In genomic region chr10:104121485-104122272, GRCh38 we compare ENCODE assay signal across 8 cellular contexts. TPM values are rescaled to one million over a fixed set of nuclear protein-coding genes. Genes with fewer than 3 reads are reported as not detected.
DNase-seq lines count a peak whose midpoint lies in the region; ATAC-seq and TF ChIP-seq lines count a peak whose summit lies in the region.

A gene with protein sequence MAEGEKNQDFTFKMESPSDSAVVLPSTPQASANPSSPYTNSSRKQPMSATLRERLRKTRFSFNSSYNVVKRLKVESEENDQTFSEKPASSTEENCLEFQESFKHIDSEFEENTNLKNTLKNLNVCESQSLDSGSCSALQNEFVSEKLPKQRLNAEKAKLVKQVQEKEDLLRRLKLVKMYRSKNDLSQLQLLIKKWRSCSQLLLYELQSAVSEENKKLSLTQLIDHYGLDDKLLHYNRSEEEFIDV (plus strand): TSS chr10:104122171. CDS start chr10:104122184, 13 bp downstream.

- peak within 1 kb of the TSS; percentile 93 for H3K4me3 Mint-ChIP-seq in activated naive CD8-positive, alpha-beta T cell

- no peaks in the 10 kb centered on the region for H3K36me3 Mint-ChIP-seq in activated naive CD8-positive, alpha-beta T cell

- peak within 1 kb of the TSS; percentile 97 for H3K27ac Mint-ChIP-seq in activated naive CD8-positive, alpha-beta T cell

- peaks cover 45% of the 10 kb centered on the region for H3K4me1 Mint-ChIP-seq in activated naive CD8-positive, alpha-beta T cell (ENCODE audit: low read depth)

- DNase-seq in GM12865 (ENCODE audit: low read depth) (peak; percentile 100), NCI-H1105 (lab: John Stamatoyannopoulos, UW) (peak; percentile 97), SKM-1 treated with dmso at 0.1 percent for 144 hours (lab: John Stamatoyannopoulos, UW; ENCODE audit: unreplicated experiment) (peak; percentile 99), glomerular endothelial cell (ENCODE audit: extremely low read depth, low read depth, low spot score) (peak; percentile 75), omental fat pad (ENCODE audit: low spot score) (peak; percentile 89), thoracic aorta (ENCODE audit: low spot score) (peak; percentile 91)

- H3K4me3 ChIP-seq in GM12865 (ENCODE audit: low read depth, low read length), result peak within 1 kb of the TSS; percentile 89
- H3K4me3 ChIP-seq in thoracic aorta, result peak within 1 kb of the TSS; percentile 87

- H3K27me3 ChIP-seq in thoracic aorta (replicated peaks; ENCODE audit: insufficient read depth), result no peaks in the 10 kb centered on the region

- no peaks in the 10 kb centered on the region for H3K9me3 Mint-ChIP-seq in activated naive CD8-positive, alpha-beta T cell (ENCODE audit: low read depth)

- H3K27me3 Mint-ChIP-seq in activated naive CD8-positive, alpha-beta T cell, result peaks cover 2% of the 10 kb centered on the region

- peaks cover 17 to 21% of the 10 kb centered on the region in 2 donors for H3K4me1 ChIP-seq in thoracic aorta (ENCODE audit: control insufficient read depth in 1 of 2, low read depth in 2 of 2)

- ATAC-seq in HG02642 (IDR thresholded peaks at IDR 0.05; ENCODE audit: poor library complexity, unreplicated experiment) (peak; percentile 94), omental fat pad (ENCODE audit: low FRiP score) (peak; percentile 93), thoracic aorta (ENCODE audit: insufficient number of reproducible peaks, low FRiP score, low read depth) (peak; percentile 80)

- TF ChIP-seq CTCF in GM12865 (IDR thresholded peaks at IDR 0.05; ENCODE audit: insufficient read depth, low read depth, low read length, missing control alignments) (peak; percentile 64), omental fat pad (IDR thresholded peaks at IDR 0.05) (no peak), thoracic aorta (IDR thresholded peaks at IDR 0.05) (peak; percentile 41)

- H3K27ac ChIP-seq in thoracic aorta, result peak within 1 kb of the TSS; percentile 98

- H3K9me3 ChIP-seq in thoracic aorta, result no peaks in the 10 kb centered on the region

- H3K36me3 ChIP-seq in thoracic aorta, result no peaks in the 10 kb centered on the region

RNA-seq across cellular contexts. Expression of the gene that starts here (rescaled TPM):
- total RNA-seq in glomerular endothelial cell, result 8.6 and 9.3 TPM in 2 replicates
- 1 to 10 TPM; 4.7 to 8.2 (median 6.0) TPM for total RNA-seq in omental fat pad
- total RNA-seq in thoracic aorta, result 1 to 10 TPM; 4.9 to 7.4 TPM

Comparison
In these comparisons a context has a peak if more than half of its experiments do, and no peak if none do; other contexts are left out.
1. Peak in every context shown above with its lines: DNase-seq, ATAC-seq, H3K4me3 ChIP-seq and H3K27ac ChIP-seq.
2. CTCF ChIP-seq: peak in GM12865 (single experiment) and thoracic aorta (single experiment); none in omental fat pad (0 of 3).